In genomic region chr2:2542966-2543555, GRCh38 we compare ENCODE assay signal across 16 cellular contexts.
DNase-seq lines count a peak whose midpoint lies in the region; ATAC-seq lines count a peak whose summit lies in the region.
"Had no signal": no experiment of that assay in that cellular context is flagged by ENCODE, and none has a peak within 500 bp of the region (broad histone marks: within the 10 kb centered on the region; RNA-seq: fewer than 3 reads in every experiment).

No MANE protein-coding gene starts in this region.

- no peak overlapping the region for H3K4me2 ChIP-seq in Karpas-422 (ENCODE audit: low read depth, low read length, poor library complexity, severe bottlenecking)

- ATAC-seq in GM21447 (IDR thresholded peaks at IDR 0.05; ENCODE audit: unreplicated experiment): no peak
- ATAC-seq: activated CD8-positive, alpha-beta T cell treated with anti-CD3 and anti-CD28 coated beads for 36 hours; T-helper 17 cell had no signal

- H4K20me1 ChIP-seq in Karpas-422 (ENCODE audit: insufficient read depth, low read depth, low read length): no peaks in the 10 kb centered on the region

- no peaks in the 10 kb centered on the region for H3K36me3 ChIP-seq in Karpas-422 (ENCODE audit: insufficient read depth, low read length)
- H3K36me3 ChIP-seq: cardiac muscle cell, heart right ventricle, sigmoid colon had no signal

- H3K27me3 ChIP-seq in layer of hippocampus (ENCODE audit: control insufficient read depth, insufficient read depth, low read length) (no peaks in the 10 kb centered on the region), Karpas-422 (ENCODE audit: low read length) (no peaks in the 10 kb centered on the region)
- H3K27me3 ChIP-seq: cardiac muscle cell, heart right ventricle, sigmoid colon had no signal

- H2AFZ ChIP-seq in Karpas-422 (ENCODE audit: low read length): no peak overlapping the region

- H3K79me2 ChIP-seq in Karpas-422 (ENCODE audit: low read length): no peaks in the 10 kb centered on the region

- H3K4me3 ChIP-seq in Karpas-422 (ENCODE audit: low read length): no peak overlapping the region
- H3K4me3 ChIP-seq: cardiac muscle cell, heart right ventricle, sigmoid colon had no signal

- H3K4me1 ChIP-seq in Karpas-422 (ENCODE audit: low read length): no peaks in the 10 kb centered on the region
- H3K4me1 ChIP-seq: sigmoid colon had no signal

- peak overlapping the region; percentile 13 for H3K27ac ChIP-seq in layer of hippocampus (ENCODE audit: low read depth, low read length)
- H3K27ac ChIP-seq in Karpas-422 (ENCODE audit: low read length): no peak overlapping the region
- H3K27ac ChIP-seq: cardiac muscle cell, heart right ventricle, sigmoid colon had no signal

- no peaks in the 10 kb centered on the region for H3K9me2 ChIP-seq in Karpas-422 (replicated peaks; ENCODE audit: insufficient read depth, low read length)

- DNase-seq in NCI-H2107 treated with DMSO at 0.1 percent for 48 hours (lab: John Stamatoyannopoulos, UW; ENCODE audit: unreplicated experiment): peak; percentile 86
- DNase-seq in NCI-H2107 (lab: John Stamatoyannopoulos, UW): no peak
- DNase-seq in RPMI8226: peak; percentile 48
- no peak for DNase-seq in AG08395 (ENCODE audit: low spot score)
- DNase-seq in Karpas-422: no peak
- DNase-seq in CD1c-positive myeloid dendritic cell (ENCODE audit: extremely low spot score): no peak
- DNase-seq: 8988T; activated CD8-positive, alpha-beta T cell treated with anti-CD3 and anti-CD28 coated beads for 36 hours; activated gamma-delta T cell; heart right ventricle; OCI-M1; sigmoid colon; T-helper 17 cell had no signal

- H3K9me3 ChIP-seq in Karpas-422 (ENCODE audit: low read length): no peaks in the 10 kb centered on the region
- H3K9me3 ChIP-seq: heart right ventricle, sigmoid colon had no signal

- H3K9ac ChIP-seq in Karpas-422 (ENCODE audit: low read length): no peak overlapping the region

Comparison
In these comparisons a context has a peak if more than half of its experiments do, and no peak if none do; other contexts are left out.
1. DNase-seq: peak in NCI-H2107 treated with DMSO at 0.1 percent for 48 hours (single experiment) and RPMI8226 (single experiment); none in NCI-H2107 (single experiment), AG08395 (single experiment), Karpas-422 (single experiment) and CD1c-positive myeloid dendritic cell (single experiment).